Comparison of ENCODE assay signal across 25 cellular contexts in the genomic region with DNA sequence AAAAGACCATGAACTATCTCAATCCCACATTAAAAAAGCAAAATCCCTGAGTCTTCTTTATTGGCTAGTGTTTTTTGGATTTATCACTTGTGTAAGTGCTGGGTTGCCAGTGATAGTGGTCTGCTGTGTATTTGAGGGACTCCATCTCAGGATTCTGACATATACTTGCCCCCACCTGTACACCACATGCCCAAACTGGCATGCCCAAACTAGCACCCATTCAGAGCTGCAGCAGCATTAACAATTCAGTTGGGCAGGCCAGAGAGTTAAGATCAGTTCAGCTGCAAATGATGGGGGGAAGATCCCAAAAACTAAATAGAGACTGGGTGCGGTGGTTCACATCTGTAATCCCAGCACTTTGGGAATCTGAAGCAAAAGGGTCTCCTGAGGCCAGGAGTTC.
"Had no signal": no experiment of that assay in that cellular context is flagged by ENCODE, and none has a peak within 500 bp of the region (broad histone marks: within the 10 kb centered on the region; RNA-seq: fewer than 3 reads in every experiment).

No MANE protein-coding gene starts in this region.

- DNase-seq: cerebellar nuclear complex; cortex of kidney; dorsolateral prefrontal cortex; effector CD4-positive, alpha-beta T cell; heart left ventricle; left cardiac atrium; left lung; mesendoderm; naive thymus-derived CD8-positive, alpha-beta T cell; nephron progenitor cell; nucleus accumbens; pancreas; right lobe of liver; small intestine; stimulated activated CD4-positive, alpha-beta T cell treated with anti-CD3 and anti-CD28 coated beads, Interleukin-15, amount 100 ng/mL, for 24 hours; stimulated activated CD4-positive, alpha-beta T cell treated with anti-CD3 and anti-CD28 coated beads, Interleukin-2, amount 100 ng/mL, for 48 hours; stimulated activated naive B cell treated with anti-CD40 and anti-IgM and Interleukin-4, amounts not matched to agents 10 μg/mL and 1 μg/mL and 100 μg/mL, for 72 hours; transverse colon had no signal

- H3K27me3 ChIP-seq: dorsolateral prefrontal cortex, esophagus muscularis mucosa, foreskin keratinocyte, gastroesophageal sphincter, heart left ventricle, hepatocyte, left lung, pancreas, right lobe of liver, transverse colon had no signal

- H3K9me3 ChIP-seq: esophagus muscularis mucosa, gastroesophageal sphincter, heart left ventricle, left lung, pancreas, right lobe of liver, thoracic aorta, transverse colon had no signal

- H3K4me3 ChIP-seq: dorsolateral prefrontal cortex, esophagus muscularis mucosa, gastroesophageal sphincter, heart left ventricle, hepatocyte, left lung, pancreas, right lobe of liver, thoracic aorta, transverse colon had no signal

- H3K27ac ChIP-seq: dorsolateral prefrontal cortex, epithelial cell of prostate, esophagus muscularis mucosa, foreskin keratinocyte, gastroesophageal sphincter, hepatocyte, left lung, pancreas, right lobe of liver, thoracic aorta, transverse colon had no signal

- FAIRE-seq: pancreas, small intestine had no signal

- H3K36me3 ChIP-seq: esophagus muscularis mucosa, gastroesophageal sphincter, heart left ventricle, left lung, pancreas, right lobe of liver, thoracic aorta, transverse colon had no signal

- H3K36me3 Mint-ChIP-seq: naive thymus-derived CD8-positive, alpha-beta T cell; stimulated activated naive B cell treated with anti-CD40 and anti-IgM and Interleukin-4, amounts not matched to agents 10 μg/mL and 1 μg/mL and 100 μg/mL, for 72 hours had no signal

- H3K4me3 Mint-ChIP-seq: naive thymus-derived CD8-positive, alpha-beta T cell; nephron progenitor cell; stimulated activated naive B cell treated with anti-CD40 and anti-IgM and Interleukin-4, amounts not matched to agents 10 μg/mL and 1 μg/mL and 100 μg/mL, for 72 hours; stimulated activated naive CD8-positive, alpha-beta T cell treated with anti-CD3 and anti-CD28 coated beads, Interleukin-15, Interleukin-2, amounts not matched to agents 100 ng/mL and 50 ng/mL, for 24 hours had no signal

- H3K27me3 Mint-ChIP-seq: naive thymus-derived CD8-positive, alpha-beta T cell; stimulated activated naive B cell treated with anti-CD40 and anti-IgM and Interleukin-4, amounts not matched to agents 10 μg/mL and 1 μg/mL and 100 μg/mL, for 72 hours; stimulated activated naive CD8-positive, alpha-beta T cell treated with anti-CD3 and anti-CD28 coated beads, Interleukin-15, Interleukin-2, amounts not matched to agents 100 ng/mL and 50 ng/mL, for 24 hours had no signal

- H3K4me1 Mint-ChIP-seq: naive thymus-derived CD8-positive, alpha-beta T cell; nephron progenitor cell had no signal

- H3K27ac Mint-ChIP-seq: naive thymus-derived CD8-positive, alpha-beta T cell; nephron progenitor cell; stimulated activated naive B cell treated with anti-CD40 and anti-IgM and Interleukin-4, amounts not matched to agents 10 μg/mL and 1 μg/mL and 100 μg/mL, for 72 hours; stimulated activated naive CD8-positive, alpha-beta T cell treated with anti-CD3 and anti-CD28 coated beads, Interleukin-15, Interleukin-2, amounts not matched to agents 100 ng/mL and 50 ng/mL, for 24 hours had no signal

- H3K9me3 Mint-ChIP-seq: naive thymus-derived CD8-positive, alpha-beta T cell; nephron progenitor cell; stimulated activated naive B cell treated with anti-CD40 and anti-IgM and Interleukin-4, amounts not matched to agents 10 μg/mL and 1 μg/mL and 100 μg/mL, for 72 hours; stimulated activated naive CD8-positive, alpha-beta T cell treated with anti-CD3 and anti-CD28 coated beads, Interleukin-15, Interleukin-2, amounts not matched to agents 100 ng/mL and 50 ng/mL, for 24 hours had no signal

- H3K4me1 ChIP-seq: esophagus muscularis mucosa, gastroesophageal sphincter, pancreas, right lobe of liver had no signal

- H3K4me2 ChIP-seq: hepatocyte had no signal

- ATAC-seq: foreskin keratinocyte; gastroesophageal sphincter; heart left ventricle; left cardiac atrium; left lung; naive thymus-derived CD8-positive, alpha-beta T cell; pancreas; right lobe of liver; stimulated activated naive B cell treated with anti-CD40 and anti-IgM and Interleukin-4, amounts not matched to agents 10 μg/mL and 1 μg/mL and 100 μg/mL, for 72 hours had no signal

- H3K79me2 ChIP-seq: hepatocyte had no signal

- H2AFZ ChIP-seq: hepatocyte had no signal
